ENCODE assay signal across 15 cellular contexts in genomic region chr11:118321386-118322082, GRCh38. TPM values are rescaled to one million over a fixed set of nuclear protein-coding genes. Genes with fewer than 3 reads are reported as not detected.
DNase-seq lines count a peak whose midpoint lies in the region; ATAC-seq, FAIRE-seq and TF ChIP-seq lines count a peak whose summit lies in the region.
"Had no signal": no experiment of that assay in that cellular context is flagged by ENCODE, and none has a peak within 500 bp of the region (broad histone marks: within the 10 kb centered on the region; RNA-seq: fewer than 3 reads in every experiment).

No MANE protein-coding gene starts in this region.

- DNase-seq in GM12891 (ENCODE audit: insufficient read length, low spot score) (no peak), OCI-LY7 (ENCODE audit: low spot score) (no peak), left lung (no peak), ovary (no peak), erythroblast (lab: John Stamatoyannopoulos, UW) (no peak)
- DNase-seq: C1 segment of cervical spinal cord; cerebellar nuclear complex; islet precursor cell; NCI-H146; occipital lobe; stimulated activated CD4-positive, alpha-beta T cell treated with anti-CD3 and anti-CD28 coated beads, Interleukin-2, amount 100 ng/mL, for 48 hours had no signal

- H4K20me1 ChIP-seq in BLaER1 (no peaks in the 10 kb centered on the region), OCI-LY7 (ENCODE audit: insufficient read depth, low read length) (no peaks in the 10 kb centered on the region)

- ATAC-seq in left lung (peak; percentile 7), HG02852 (IDR thresholded peaks at IDR 0.05; ENCODE audit: unreplicated experiment) (no peak), HG03025 (IDR thresholded peaks at IDR 0.05; ENCODE audit: low FRiP score, unreplicated experiment) (no peak)

- TF ChIP-seq CTCF in OCI-LY7 (conservative IDR thresholded peaks at IDR 0.05; ENCODE audit: low read length) (no peak), left lung (IDR thresholded peaks at IDR 0.05) (no peak), ovary (IDR thresholded peaks at IDR 0.05) (no peak)

- H3K4me2 ChIP-seq in BLaER1 = peak overlapping the region; percentile 37
- H3K4me2 ChIP-seq in OCI-LY7 (ENCODE audit: low read length) = peak overlapping the region; percentile 27

- H2AFZ ChIP-seq in OCI-LY7 (ENCODE audit: low read length) = peak overlapping the region; percentile 81

- no peaks in the 10 kb centered on the region for H3K27me3 ChIP-seq in BLaER1
- no peaks in the 10 kb centered on the region for H3K27me3 ChIP-seq in left lung
- no peaks in the 10 kb centered on the region for H3K27me3 ChIP-seq in ovary

- no peaks in the 10 kb centered on the region for H3K9me2 ChIP-seq in OCI-LY7 (ENCODE audit: insufficient read depth, low read length)

- no peak overlapping the region for H3K9ac ChIP-seq in BLaER1

- CTCF ChIA-PET in OCI-LY7 (lab: Charles Lee; ENCODE audit: unreplicated experiment) = no interaction called here

- H3K9me3 ChIP-seq in BLaER1 = no peaks in the 10 kb centered on the region
- H3K9me3 ChIP-seq in OCI-LY7 (ENCODE audit: low read length) = peaks cover 13% of the 10 kb centered on the region; the same call in 1 of the 2 replicates
- no peaks in the 10 kb centered on the region for H3K9me3 ChIP-seq in left lung
- H3K9me3 ChIP-seq in ovary = no peaks in the 10 kb centered on the region

- intact Hi-C loops in OCI-LY7 (cut with micrococcal nuclease; ENCODE audit: unreplicated experiment) (no loop called here), left lung (cut with DNase I) (no loop called here), ovary (cut with DNase I) (no loop called here)

- TF ChIP-seq EP300 in ovary (IDR thresholded peaks at IDR 0.05) = no peak

- H3K4me3 ChIP-seq in BLaER1 = no peak overlapping the region
- no peak overlapping the region for H3K4me3 ChIP-seq in OCI-LY7 (ENCODE audit: low read depth, low read length, poor library complexity, severe bottlenecking)
- no peak overlapping the region for H3K4me3 ChIP-seq in left lung
- no peak overlapping the region for H3K4me3 ChIP-seq in ovary

- H3K4me1 ChIP-seq in BLaER1 (peaks cover 49% of the 10 kb centered on the region), OCI-LY7 (ENCODE audit: insufficient read depth, low read length, poor library complexity, severe bottlenecking) (peaks cover 47% of the 10 kb centered on the region), left lung (peaks cover 18 to 49% of the 10 kb centered on the region in 2 donors), ovary (ENCODE audit: insufficient read depth) (no peaks in the 10 kb centered on the region)

- H3K79me2 ChIP-seq in OCI-LY7 (ENCODE audit: insufficient read depth, low read depth, low read length) = no peaks in the 10 kb centered on the region

- WGBS in ovary, 3 donors = 71 to 79% (median 74%) methylated on average over 5 of the region's 5 CpGs

- FAIRE-seq in GM12891 (lab: Jason Lieb, UNC) = no peak
- FAIRE-seq: GM12892 had no signal

- POLR2A ChIA-PET in OCI-LY7 (lab: Charles Lee) = interaction anchor here (0.7 to 1.0 kb wide), 3 partner anchors 10 to 839 kb away, joined by 3 read pairs; no protein-coding TSS in a partner anchor

- TF ChIP-seq POLR2A in GM12891 (IDR thresholded peaks at IDR 0.05; ENCODE audit: low read depth, low read length) (no peak), ovary (IDR thresholded peaks at IDR 0.05) (no peak), erythroblast (IDR thresholded peaks at IDR 0.05; ENCODE audit: low read length) (no peak)

- H3K36me3 ChIP-seq in BLaER1 (no peaks in the 10 kb centered on the region), OCI-LY7 (ENCODE audit: insufficient read depth, low read length) (no peaks in the 10 kb centered on the region), left lung (no peaks in the 10 kb centered on the region), ovary (no peaks in the 10 kb centered on the region)

- no TSS peak for BruUV-seq in OCI-LY7 (replicated peaks; lab: Mats Ljungman, UMichigan)

- H3K27ac ChIP-seq in BLaER1 = no peak overlapping the region
- H3K27ac ChIP-seq in OCI-LY7 (ENCODE audit: low read depth, low read length, poor library complexity, severe bottlenecking) = peak overlapping the region; percentile 6
- no peak overlapping the region for H3K27ac ChIP-seq in left lung
- H3K27ac ChIP-seq in ovary = no peak overlapping the region

TF ChIP-seq in GM12891, 5 proteins besides CTCF, POLR2A, EP300 and RAD21:
- TF ChIP-seq TAF1 (IDR thresholded peaks at IDR 0.05; ENCODE audit: low read depth, low read length) (no peak), POU2F2 (IDR thresholded peaks at IDR 0.05; ENCODE audit: low read depth, low read length) (no peak), PAX5 (IDR thresholded peaks at IDR 0.05; ENCODE audit: insufficient read depth, low read length, severe bottlenecking) (no peak), SPI1 (IDR thresholded peaks at IDR 0.05; ENCODE audit: low read depth, low read length) (peak; percentile 85), POLR2AphosphoS5 (IDR thresholded peaks at IDR 0.05; ENCODE audit: low read depth, low read length) (no peak)

RNA-seq across cellular contexts. Expression of gene CD3E, which starts 17.0 kb away (rescaled TPM):
- polyA plus RNA-seq in GM12891 (2012; ENCODE audit: low read depth, missing spikeins) = 5.1 TPM
- total RNA-seq in OCI-LY7 (2014; rRNA removed; shearing (Covaris generic)) = not detected in 2 replicates
- total RNA-seq in OCI-LY7 (2022) = 1.7 and 2.0 TPM in 2 replicates
- total RNA-seq in left lung = 10 to 100 TPM in 1 of 2 donors, 1 to 10 TPM in 1; 3.6 to 10.5 TPM
- 1 to 10 TPM in 2 of 7 donors, under 1 TPM in 4, not detected in 1; 0.36 to 2.5 (median 0.59) TPM for total RNA-seq in ovary
- polyA plus RNA-seq in ovary = 10 to 100 TPM in 1 of 2 donors, under 1 TPM in 1; 0.94 to 11.0 TPM
- total RNA-seq: occipital lobe had no signal

RNA-seq across cellular contexts. Expression of gene CD3D, which starts 21.0 kb away (rescaled TPM):
- not detected for polyA plus RNA-seq in GM12891 (2012; ENCODE audit: low read depth, missing spikeins)
- total RNA-seq in OCI-LY7 (2014; rRNA removed; shearing (Covaris generic)) = not detected in 2 replicates
- total RNA-seq in OCI-LY7 (2022) = not detected in 2 replicates
- total RNA-seq in left lung = 1 to 10 TPM; 3.3 to 7.0 TPM
- 1 to 10 TPM in 4 of 7 donors, under 1 TPM in 2, not detected in 1; 0.47 to 7.7 (median 1.4) TPM for total RNA-seq in ovary
- polyA plus RNA-seq in ovary = 10 to 100 TPM in 1 of 2 donors, under 1 TPM in 1; 0.85 to 11.6 TPM
- total RNA-seq: occipital lobe had no signal

RNA-seq across cellular contexts. Expression of gene CD3G, which starts 22.6 kb away (rescaled TPM):
- polyA plus RNA-seq in GM12891 (2012; ENCODE audit: low read depth, missing spikeins) = not detected
- not detected in 2 replicates for total RNA-seq in OCI-LY7 (2014; rRNA removed; shearing (Covaris generic))
- total RNA-seq in OCI-LY7 (2022) (not detected in 2 replicates), left lung (1 to 10 TPM in 1 of 2 donors, under 1 TPM in 1; 0.85 to 3.8 TPM), ovary (under 1 TPM in 6 of 7 donors, not detected in 1; 0.15 to 0.89 (median 0.40) TPM)
- polyA plus RNA-seq in ovary = 1 to 10 TPM in 1 of 2 donors, under 1 TPM in 1; 0.17 to 1.4 TPM
- total RNA-seq: occipital lobe had no signal

RNA-seq across cellular contexts. Expression of gene UBE4A, which starts 37.9 kb away (rescaled TPM):
- 8.0 TPM for polyA plus RNA-seq in GM12891 (2012; ENCODE audit: low read depth, missing spikeins)
- 24.1 and 28.0 TPM in 2 replicates for total RNA-seq in OCI-LY7 (2014; rRNA removed; shearing (Covaris generic))
- total RNA-seq in OCI-LY7 (2022) (37.7 and 38.4 TPM in 2 replicates), left lung (10 to 100 TPM; 40.8 to 45.3 TPM), ovary (10 to 100 TPM; 23.7 to 34.7 (median 29.4) TPM)
- 10 to 100 TPM; 12.2 to 28.8 TPM for polyA plus RNA-seq in ovary

RNA-seq across cellular contexts. Expression of gene MPZL2, which starts 57.4 kb away (rescaled TPM):
- 0.21 TPM for polyA plus RNA-seq in GM12891 (2012; ENCODE audit: low read depth, missing spikeins)
- not detected in 2 replicates for total RNA-seq in OCI-LY7 (2014; rRNA removed; shearing (Covaris generic))
- not detected in 2 replicates for total RNA-seq in OCI-LY7 (2022)
- 100 to 1,000 TPM; 111 to 117 TPM for total RNA-seq in left lung
- total RNA-seq in ovary = 10 to 100 TPM in 4 of 7 donors, 1 to 10 TPM in 3; 4.4 to 42.5 (median 13.2) TPM
- polyA plus RNA-seq in ovary = 1 to 10 TPM; 5.7 to 9.6 TPM
